In the genomic region with DNA sequence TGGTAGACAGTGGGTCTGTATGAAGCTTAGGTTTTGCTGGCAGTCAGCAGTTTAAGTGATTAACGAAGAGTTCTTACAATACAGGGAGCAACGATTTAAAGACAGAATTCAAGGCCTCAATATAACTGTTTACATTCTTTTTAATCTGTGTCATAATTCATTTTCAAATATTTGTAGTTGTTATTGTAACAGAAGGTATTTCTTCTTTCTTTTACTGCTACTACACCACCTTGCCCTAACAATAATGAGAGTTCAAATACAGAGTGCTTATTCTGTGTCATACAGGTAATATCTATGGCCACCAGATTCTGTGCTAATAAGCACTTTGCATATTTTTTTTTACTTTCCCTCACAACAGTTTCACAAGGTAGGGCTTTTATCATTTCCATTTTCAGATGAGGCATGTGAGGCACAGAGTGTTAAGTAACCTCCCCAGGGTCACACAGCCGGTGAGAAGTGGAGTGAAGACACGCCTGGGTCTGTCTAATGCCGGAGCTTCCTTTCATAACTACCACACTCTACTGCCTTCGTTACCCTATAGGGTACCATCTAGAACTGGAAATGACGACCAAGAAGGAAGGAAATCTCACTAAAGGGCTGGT, we compare ENCODE assay signal across 10 cellular contexts.
DNase-seq lines count a peak whose midpoint lies in the region; ATAC-seq and TF ChIP-seq lines count a peak whose summit lies in the region.
"Had no signal": no experiment of that assay in that cellular context is flagged by ENCODE, and none has a peak within 500 bp of the region (broad histone marks: within the 10 kb centered on the region; RNA-seq: fewer than 3 reads in every experiment).

No MANE protein-coding gene starts in this region.

- no peak overlapping the region for H3K27ac Mint-ChIP-seq in CD8-positive, alpha-beta T cell
- H3K27ac Mint-ChIP-seq in activated naive CD4-positive, alpha-beta T cell treated with anti-CD3 and anti-CD28 coated beads, Interleukin-2, amount 50 U/mL, for 72 hours, result no peak overlapping the region
- H3K27ac Mint-ChIP-seq: activated naive CD8-positive, alpha-beta T cell; IgD-negative memory B cell had no signal

- peak overlapping the region; percentile 95 for H3K27ac ChIP-seq in osteoblast (ENCODE audit: low read depth, low read length)
- H3K27ac ChIP-seq in CD8-positive, alpha-beta T cell (ENCODE audit: low read depth, low read length), result no peak overlapping the region

- H2AFZ ChIP-seq in osteoblast (ENCODE audit: low read length), result peak overlapping the region; percentile 38

- H3K4me1 ChIP-seq in osteoblast (ENCODE audit: insufficient read depth, low read length), result peaks cover 19% of the 10 kb centered on the region
- peaks cover 13% of the 10 kb centered on the region for H3K4me1 ChIP-seq in CD8-positive, alpha-beta T cell (ENCODE audit: insufficient read depth, low read length)

- no peaks in the 10 kb centered on the region for H3K36me3 ChIP-seq in osteoblast (ENCODE audit: insufficient read depth, low read length)
- H3K36me3 ChIP-seq in CD8-positive, alpha-beta T cell (ENCODE audit: insufficient read depth, low read length), result no peaks in the 10 kb centered on the region

- H3K4me2 ChIP-seq in osteoblast (ENCODE audit: insufficient read depth, low read length), result peak overlapping the region; percentile 71

- no peaks in the 10 kb centered on the region for H3K9me3 Mint-ChIP-seq in CD8-positive, alpha-beta T cell
- H3K9me3 Mint-ChIP-seq in activated naive CD4-positive, alpha-beta T cell treated with anti-CD3 and anti-CD28 coated beads, Interleukin-2, amount 50 U/mL, for 72 hours, result no peaks in the 10 kb centered on the region
- H3K9me3 Mint-ChIP-seq: IgD-negative memory B cell had no signal

- POLR2A ChIA-PET in CD8-positive, alpha-beta T cell (lab: Charles Lee), result no interaction called here

- intact Hi-C loops in CD8-positive, alpha-beta T cell (cut with DNase I, micrococcal nuclease), result no loop called here

- no peaks in the 10 kb centered on the region for H4K20me1 ChIP-seq in osteoblast (ENCODE audit: insufficient read depth, low read length)

- H3K4me3 ChIP-seq in osteoblast (ENCODE audit: insufficient read depth, low read length), result peak overlapping the region; percentile 12
- H3K4me3 ChIP-seq in CD8-positive, alpha-beta T cell (ENCODE audit: low read depth, low read length), result no peak overlapping the region

- H3K4me1 Mint-ChIP-seq in CD8-positive, alpha-beta T cell (ENCODE audit: low read depth), result peaks cover 15% of the 10 kb centered on the region

- CTCF ChIA-PET in CD8-positive, alpha-beta T cell (lab: Charles Lee), result no interaction called here

- no peak for TF ChIP-seq CTCF in osteoblast (IDR thresholded peaks at IDR 0.05; ENCODE audit: extremely low read depth, low read depth, low read length)
- no peak for TF ChIP-seq CTCF in CD8-positive, alpha-beta T cell (IDR thresholded peaks at IDR 0.05)

- peak; percentile 44 for ATAC-seq in GM18499 (IDR thresholded peaks at IDR 0.05; ENCODE audit: insufficient read depth, unreplicated experiment)
- peak; percentile 67 for ATAC-seq in GM21723 (IDR thresholded peaks at IDR 0.05; ENCODE audit: unreplicated experiment)
- peak; percentile 59 for ATAC-seq in HG03565 (IDR thresholded peaks at IDR 0.05; ENCODE audit: unreplicated experiment)
- ATAC-seq in CD8-positive, alpha-beta T cell, result no peak
- ATAC-seq in activated naive CD4-positive, alpha-beta T cell treated with anti-CD3 and anti-CD28 coated beads, Interleukin-2, amount 50 U/mL, for 72 hours, result no peak

- no peaks in the 10 kb centered on the region for H3K27me3 Mint-ChIP-seq in CD8-positive, alpha-beta T cell (ENCODE audit: low read depth)
- H3K27me3 Mint-ChIP-seq: activated naive CD8-positive, alpha-beta T cell; IgD-negative memory B cell had no signal

- no peaks in the 10 kb centered on the region for H3K79me2 ChIP-seq in osteoblast (ENCODE audit: insufficient read depth, low read length)

- no peaks in the 10 kb centered on the region for H3K36me3 Mint-ChIP-seq in CD8-positive, alpha-beta T cell
- H3K36me3 Mint-ChIP-seq in activated naive CD4-positive, alpha-beta T cell treated with anti-CD3 and anti-CD28 coated beads, Interleukin-2, amount 50 U/mL, for 72 hours, result no peaks in the 10 kb centered on the region
- H3K36me3 Mint-ChIP-seq: IgD-negative memory B cell had no signal

- in situ Hi-C loops in G401 (cut with HindIII; ENCODE audit: low sequenced_read_pairs), result no loop called here

- DNase-seq in osteoblast (ENCODE audit: insufficient read length, low spot score, missing footprints) (no peak), NCI-H2171 treated with DMSO at 0.1 percent for 48 hours (lab: John Stamatoyannopoulos, UW) (no peak), G401 (ENCODE audit: low spot score) (no peak)
- no peak for DNase-seq in CD8-positive, alpha-beta T cell
- DNase-seq in activated naive CD4-positive, alpha-beta T cell treated with anti-CD3 and anti-CD28 coated beads, Interleukin-2, amount 50 U/mL, for 72 hours (ENCODE audit: low spot score in 2 of 2), result no peak

- H3K9me3 ChIP-seq in osteoblast (ENCODE audit: low read depth, low read length), result no peaks in the 10 kb centered on the region
- H3K9me3 ChIP-seq in CD8-positive, alpha-beta T cell (ENCODE audit: low read length), result no peaks in the 10 kb centered on the region

- no peak overlapping the region for H3K4me3 Mint-ChIP-seq in CD8-positive, alpha-beta T cell
- H3K4me3 Mint-ChIP-seq: activated naive CD8-positive, alpha-beta T cell; IgD-negative memory B cell had no signal

- H3K27me3 ChIP-seq in osteoblast (ENCODE audit: insufficient read depth, low read length), result no peaks in the 10 kb centered on the region
- H3K27me3 ChIP-seq in CD8-positive, alpha-beta T cell (ENCODE audit: insufficient read depth, low read length), result no peaks in the 10 kb centered on the region

Comparison
In these comparisons a context has a peak if more than half of its experiments do, and no peak if none do; other contexts are left out.
1. ATAC-seq: peak in GM18499 (single experiment), GM21723 (single experiment) and HG03565 (single experiment); none in CD8-positive, alpha-beta T cell (single experiment) and activated naive CD4-positive, alpha-beta T cell treated with anti-CD3 and anti-CD28 coated beads, Interleukin-2, amount 50 U/mL, for 72 hours (0 of 2).